ENCODE assay signal across 1 cellular context in the genomic region with DNA sequence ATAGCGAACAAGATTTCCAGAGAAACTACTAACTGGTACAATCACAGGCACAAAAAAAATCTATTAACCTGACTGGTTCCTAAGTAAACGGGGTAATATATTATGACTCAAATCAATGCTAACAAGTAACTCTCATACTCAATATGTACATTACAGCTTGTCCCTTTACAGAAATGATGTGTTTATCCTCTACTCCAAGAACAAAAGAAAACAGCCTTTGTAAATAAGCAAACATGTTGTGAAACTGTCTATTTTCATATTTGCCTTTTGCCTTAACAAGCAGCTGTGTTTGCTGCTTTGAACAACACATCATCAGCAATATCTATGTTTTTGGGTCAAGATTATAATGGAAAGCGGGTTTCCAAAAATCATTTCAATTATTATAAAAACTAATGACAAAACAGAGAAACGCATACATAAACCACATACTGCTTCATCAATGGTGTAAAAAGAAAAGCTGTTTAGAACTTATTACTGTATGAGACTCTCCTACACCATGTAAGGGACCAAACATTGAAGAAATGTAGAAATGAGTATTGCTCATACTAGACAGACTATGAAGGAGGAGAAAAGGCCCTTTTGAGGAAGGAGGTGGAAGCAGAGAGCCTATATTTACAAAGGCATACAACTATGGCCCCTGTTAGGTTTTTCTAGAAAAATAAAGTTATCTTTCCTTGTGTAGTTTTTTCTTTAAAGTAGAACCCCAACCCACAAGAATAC.
A peak's percentile ranks its signal among the peaks of the same experiment; 100 is the strongest.
TF ChIP-seq lines count a peak whose summit lies in the region.

No MANE protein-coding gene starts in this region.

TF ChIP-seq in HepG2, 621 proteins besides CTCF, POLR2A, EP300 and RAD21 (continued from another document and continues in another):
- TF ChIP-seq, protein P1, sequence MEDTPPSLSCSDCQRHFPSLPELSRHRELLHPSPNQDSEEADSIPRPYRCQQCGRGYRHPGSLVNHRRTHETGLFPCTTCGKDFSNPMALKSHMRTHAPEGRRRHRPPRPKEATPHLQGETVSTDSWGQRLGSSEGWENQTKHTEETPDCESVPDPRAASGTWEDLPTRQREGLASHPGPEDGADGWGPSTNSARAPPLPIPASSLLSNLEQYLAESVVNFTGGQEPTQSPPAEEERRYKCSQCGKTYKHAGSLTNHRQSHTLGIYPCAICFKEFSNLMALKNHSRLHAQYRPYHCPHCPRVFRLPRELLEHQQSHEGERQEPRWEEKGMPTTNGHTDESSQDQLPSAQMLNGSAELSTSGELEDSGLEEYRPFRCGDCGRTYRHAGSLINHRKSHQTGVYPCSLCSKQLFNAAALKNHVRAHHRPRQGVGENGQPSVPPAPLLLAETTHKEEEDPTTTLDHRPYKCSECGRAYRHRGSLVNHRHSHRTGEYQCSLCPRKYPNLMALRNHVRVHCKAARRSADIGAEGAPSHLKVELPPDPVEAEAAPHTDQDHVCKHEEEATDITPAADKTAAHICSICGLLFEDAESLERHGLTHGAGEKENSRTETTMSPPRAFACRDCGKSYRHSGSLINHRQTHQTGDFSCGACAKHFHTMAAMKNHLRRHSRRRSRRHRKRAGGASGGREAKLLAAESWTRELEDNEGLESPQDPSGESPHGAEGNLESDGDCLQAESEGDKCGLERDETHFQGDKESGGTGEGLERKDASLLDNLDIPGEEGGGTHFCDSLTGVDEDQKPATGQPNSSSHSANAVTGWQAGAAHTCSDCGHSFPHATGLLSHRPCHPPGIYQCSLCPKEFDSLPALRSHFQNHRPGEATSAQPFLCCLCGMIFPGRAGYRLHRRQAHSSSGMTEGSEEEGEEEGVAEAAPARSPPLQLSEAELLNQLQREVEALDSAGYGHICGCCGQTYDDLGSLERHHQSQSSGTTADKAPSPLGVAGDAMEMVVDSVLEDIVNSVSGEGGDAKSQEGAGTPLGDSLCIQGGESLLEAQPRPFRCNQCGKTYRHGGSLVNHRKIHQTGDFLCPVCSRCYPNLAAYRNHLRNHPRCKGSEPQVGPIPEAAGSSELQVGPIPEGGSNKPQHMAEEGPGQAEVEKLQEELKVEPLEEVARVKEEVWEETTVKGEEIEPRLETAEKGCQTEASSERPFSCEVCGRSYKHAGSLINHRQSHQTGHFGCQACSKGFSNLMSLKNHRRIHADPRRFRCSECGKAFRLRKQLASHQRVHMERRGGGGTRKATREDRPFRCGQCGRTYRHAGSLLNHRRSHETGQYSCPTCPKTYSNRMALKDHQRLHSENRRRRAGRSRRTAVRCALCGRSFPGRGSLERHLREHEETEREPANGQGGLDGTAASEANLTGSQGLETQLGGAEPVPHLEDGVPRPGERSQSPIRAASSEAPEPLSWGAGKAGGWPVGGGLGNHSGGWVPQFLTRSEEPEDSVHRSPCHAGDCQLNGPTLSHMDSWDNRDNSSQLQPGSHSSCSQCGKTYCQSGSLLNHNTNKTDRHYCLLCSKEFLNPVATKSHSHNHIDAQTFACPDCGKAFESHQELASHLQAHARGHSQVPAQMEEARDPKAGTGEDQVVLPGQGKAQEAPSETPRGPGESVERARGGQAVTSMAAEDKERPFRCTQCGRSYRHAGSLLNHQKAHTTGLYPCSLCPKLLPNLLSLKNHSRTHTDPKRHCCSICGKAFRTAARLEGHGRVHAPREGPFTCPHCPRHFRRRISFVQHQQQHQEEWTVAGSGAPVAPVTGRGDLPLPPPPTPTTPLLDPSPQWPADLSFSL (CRISPR knock-in tag; IDR thresholded peaks at IDR 0.05), result no peak
- TF ChIP-seq ATF7-NPFF (CRISPR knock-in tag; IDR thresholded peaks at IDR 0.05; ENCODE audit: low read depth) (no peak), FOXA1 (IDR thresholded peaks at IDR 0.05) (peak; percentile 97), FOXA1 (CRISPR knock-in tag; IDR thresholded peaks at IDR 0.05) (peak; percentile 58), STAT5B (CRISPR knock-in tag; IDR thresholded peaks at IDR 0.05) (no peak), ZNF326 (CRISPR knock-in tag; IDR thresholded peaks at IDR 0.05; ENCODE audit: borderline replicate concordance) (no peak), AKAP8 (CRISPR knock-in tag; IDR thresholded peaks at IDR 0.05) (no peak), NR2C2 (CRISPR knock-in tag; IDR thresholded peaks at IDR 0.05; ENCODE audit: borderline replicate concordance) (no peak), ZSCAN25 (CRISPR knock-in tag; IDR thresholded peaks at IDR 0.05) (no peak), HMG20B (CRISPR knock-in tag; conservative IDR thresholded peaks at IDR 0.05) (0 out of 2 replicates have a peak, but pooled peaks have one; percentile 21), ZNF292 (CRISPR knock-in tag; IDR thresholded peaks at IDR 0.05; ENCODE audit: borderline replicate concordance, low read depth) (no peak), ZNF75D (CRISPR knock-in tag; IDR thresholded peaks at IDR 0.05; ENCODE audit: borderline replicate concordance) (no peak), ZNF547 (CRISPR knock-in tag; IDR thresholded peaks at IDR 0.05) (no peak), ZFP36L1 (CRISPR knock-in tag; IDR thresholded peaks at IDR 0.05) (no peak), ZNF891 (CRISPR knock-in tag; IDR thresholded peaks at IDR 0.05) (no peak), GFI1 (CRISPR knock-in tag; IDR thresholded peaks at IDR 0.05; ENCODE audit: borderline replicate concordance) (peak; percentile 72; the same call in 1 of the 2 replicates), MAFK (conservative IDR thresholded peaks at IDR 0.05 in 1 of 2, IDR thresholded peaks at IDR 0.05 in 1 of 2; ENCODE audit: low read length in 2 of 2) (peak in 1 of 2 experiments; percentile 33; a peak in 1 of 4 replicates), RARA (CRISPR knock-in tag; IDR thresholded peaks at IDR 0.05) (peak; percentile 77), ZNF878 (CRISPR knock-in tag; IDR thresholded peaks at IDR 0.05) (no peak), CEBPB (IDR thresholded peaks at IDR 0.05; ENCODE audit: borderline replicate concordance, low read depth, low read length) (0 out of 2 replicates have a peak, but pooled peaks have one; percentile 16), ZNF557 (CRISPR knock-in tag; IDR thresholded peaks at IDR 0.05) (no peak), AGO2 (optimal IDR thresholded peaks at IDR 0.05; ENCODE audit: low read depth, low read length) (no peak), THAP11 (CRISPR knock-in tag; IDR thresholded peaks at IDR 0.05) (peak; percentile 47), PCBP1 (IDR thresholded peaks at IDR 0.05; ENCODE audit: borderline replicate concordance, low read depth, low read length) (no peak), MIER3 (CRISPR knock-in tag; IDR thresholded peaks at IDR 0.05; ENCODE audit: borderline replicate concordance) (no peak), ZNF317 (CRISPR knock-in tag; IDR thresholded peaks at IDR 0.05) (no peak), ZFP41 (CRISPR knock-in tag; IDR thresholded peaks at IDR 0.05; ENCODE audit: borderline replicate concordance) (no peak)
- TF ChIP-seq, protein P2, sequence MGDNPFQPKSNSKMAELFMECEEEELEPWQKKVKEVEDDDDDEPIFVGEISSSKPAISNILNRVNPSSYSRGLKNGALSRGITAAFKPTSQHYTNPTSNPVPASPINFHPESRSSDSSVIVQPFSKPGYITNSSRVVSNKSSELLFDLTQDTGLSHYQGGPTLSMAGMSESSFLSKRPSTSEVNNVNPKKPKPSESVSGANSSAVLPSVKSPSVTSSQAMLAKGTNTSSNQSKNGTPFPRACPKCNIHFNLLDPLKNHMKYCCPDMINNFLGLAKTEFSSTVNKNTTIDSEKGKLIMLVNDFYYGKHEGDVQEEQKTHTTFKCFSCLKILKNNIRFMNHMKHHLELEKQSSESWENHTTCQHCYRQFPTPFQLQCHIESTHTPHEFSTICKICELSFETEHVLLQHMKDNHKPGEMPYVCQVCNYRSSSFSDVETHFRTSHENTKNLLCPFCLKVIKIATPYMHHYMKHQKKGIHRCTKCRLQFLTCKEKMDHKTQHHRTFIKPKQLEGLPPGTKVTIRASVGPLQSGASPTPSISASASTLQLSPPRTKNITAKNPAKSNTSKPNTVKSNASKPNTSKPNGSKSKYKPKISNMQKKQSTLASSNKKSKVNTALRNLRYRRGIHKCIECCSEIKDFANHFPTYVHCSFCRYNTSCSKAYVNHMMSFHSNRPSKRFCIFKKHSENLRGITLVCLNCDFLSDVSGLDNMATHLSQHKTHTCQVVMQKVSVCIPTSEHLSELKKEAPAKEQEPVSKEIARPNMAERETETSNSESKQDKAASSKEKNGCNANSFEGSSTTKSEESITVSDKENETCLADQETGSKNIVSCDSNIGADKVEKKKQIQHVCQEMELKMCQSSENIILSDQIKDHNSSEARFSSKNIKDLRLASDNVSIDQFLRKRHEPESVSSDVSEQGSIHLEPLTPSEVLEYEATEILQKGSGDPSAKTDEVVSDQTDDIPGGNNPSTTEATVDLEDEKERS (CRISPR knock-in tag; IDR thresholded peaks at IDR 0.05), result no peak
- TF ChIP-seq, protein P3, sequence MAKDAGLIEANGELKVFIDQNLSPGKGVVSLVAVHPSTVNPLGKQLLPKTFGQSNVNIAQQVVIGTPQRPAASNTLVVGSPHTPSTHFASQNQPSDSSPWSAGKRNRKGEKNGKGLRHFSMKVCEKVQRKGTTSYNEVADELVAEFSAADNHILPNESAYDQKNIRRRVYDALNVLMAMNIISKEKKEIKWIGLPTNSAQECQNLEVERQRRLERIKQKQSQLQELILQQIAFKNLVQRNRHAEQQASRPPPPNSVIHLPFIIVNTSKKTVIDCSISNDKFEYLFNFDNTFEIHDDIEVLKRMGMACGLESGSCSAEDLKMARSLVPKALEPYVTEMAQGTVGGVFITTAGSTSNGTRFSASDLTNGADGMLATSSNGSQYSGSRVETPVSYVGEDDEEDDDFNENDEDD (CRISPR knock-in tag; IDR thresholded peaks at IDR 0.05; ENCODE audit: borderline replicate concordance), result no peak
- TF ChIP-seq, protein P4, sequence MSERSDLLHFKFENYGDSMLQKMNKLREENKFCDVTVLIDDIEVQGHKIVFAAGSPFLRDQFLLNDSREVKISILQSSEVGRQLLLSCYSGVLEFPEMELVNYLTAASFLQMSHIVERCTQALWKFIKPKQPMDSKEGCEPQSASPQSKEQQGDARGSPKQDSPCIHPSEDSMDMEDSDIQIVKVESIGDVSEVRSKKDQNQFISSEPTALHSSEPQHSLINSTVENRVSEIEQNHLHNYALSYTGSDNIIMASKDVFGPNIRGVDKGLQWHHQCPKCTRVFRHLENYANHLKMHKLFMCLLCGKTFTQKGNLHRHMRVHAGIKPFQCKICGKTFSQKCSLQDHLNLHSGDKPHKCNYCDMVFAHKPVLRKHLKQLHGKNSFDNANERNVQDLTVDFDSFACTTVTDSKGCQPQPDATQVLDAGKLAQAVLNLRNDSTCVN (CRISPR knock-in tag; IDR thresholded peaks at IDR 0.05; ENCODE audit: borderline replicate concordance), result no peak
- TF ChIP-seq, protein P5, sequence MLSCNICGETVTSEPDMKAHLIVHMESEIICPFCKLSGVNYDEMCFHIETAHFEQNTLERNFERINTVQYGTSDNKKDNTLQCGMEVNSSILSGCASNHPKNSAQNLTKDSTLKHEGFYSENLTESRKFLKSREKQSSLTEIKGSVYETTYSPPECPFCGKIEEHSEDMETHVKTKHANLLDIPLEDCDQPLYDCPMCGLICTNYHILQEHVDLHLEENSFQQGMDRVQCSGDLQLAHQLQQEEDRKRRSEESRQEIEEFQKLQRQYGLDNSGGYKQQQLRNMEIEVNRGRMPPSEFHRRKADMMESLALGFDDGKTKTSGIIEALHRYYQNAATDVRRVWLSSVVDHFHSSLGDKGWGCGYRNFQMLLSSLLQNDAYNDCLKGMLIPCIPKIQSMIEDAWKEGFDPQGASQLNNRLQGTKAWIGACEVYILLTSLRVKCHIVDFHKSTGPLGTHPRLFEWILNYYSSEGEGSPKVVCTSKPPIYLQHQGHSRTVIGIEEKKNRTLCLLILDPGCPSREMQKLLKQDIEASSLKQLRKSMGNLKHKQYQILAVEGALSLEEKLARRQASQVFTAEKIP (CRISPR knock-in tag; IDR thresholded peaks at IDR 0.05; ENCODE audit: borderline replicate concordance), result no peak
- TF ChIP-seq, protein P6, sequence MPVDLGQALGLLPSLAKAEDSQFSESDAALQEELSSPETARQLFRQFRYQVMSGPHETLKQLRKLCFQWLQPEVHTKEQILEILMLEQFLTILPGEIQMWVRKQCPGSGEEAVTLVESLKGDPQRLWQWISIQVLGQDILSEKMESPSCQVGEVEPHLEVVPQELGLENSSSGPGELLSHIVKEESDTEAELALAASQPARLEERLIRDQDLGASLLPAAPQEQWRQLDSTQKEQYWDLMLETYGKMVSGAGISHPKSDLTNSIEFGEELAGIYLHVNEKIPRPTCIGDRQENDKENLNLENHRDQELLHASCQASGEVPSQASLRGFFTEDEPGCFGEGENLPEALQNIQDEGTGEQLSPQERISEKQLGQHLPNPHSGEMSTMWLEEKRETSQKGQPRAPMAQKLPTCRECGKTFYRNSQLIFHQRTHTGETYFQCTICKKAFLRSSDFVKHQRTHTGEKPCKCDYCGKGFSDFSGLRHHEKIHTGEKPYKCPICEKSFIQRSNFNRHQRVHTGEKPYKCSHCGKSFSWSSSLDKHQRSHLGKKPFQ (CRISPR knock-in tag; IDR thresholded peaks at IDR 0.05; ENCODE audit: insufficient replicate concordance), result no peak
- TF ChIP-seq, protein P7, sequence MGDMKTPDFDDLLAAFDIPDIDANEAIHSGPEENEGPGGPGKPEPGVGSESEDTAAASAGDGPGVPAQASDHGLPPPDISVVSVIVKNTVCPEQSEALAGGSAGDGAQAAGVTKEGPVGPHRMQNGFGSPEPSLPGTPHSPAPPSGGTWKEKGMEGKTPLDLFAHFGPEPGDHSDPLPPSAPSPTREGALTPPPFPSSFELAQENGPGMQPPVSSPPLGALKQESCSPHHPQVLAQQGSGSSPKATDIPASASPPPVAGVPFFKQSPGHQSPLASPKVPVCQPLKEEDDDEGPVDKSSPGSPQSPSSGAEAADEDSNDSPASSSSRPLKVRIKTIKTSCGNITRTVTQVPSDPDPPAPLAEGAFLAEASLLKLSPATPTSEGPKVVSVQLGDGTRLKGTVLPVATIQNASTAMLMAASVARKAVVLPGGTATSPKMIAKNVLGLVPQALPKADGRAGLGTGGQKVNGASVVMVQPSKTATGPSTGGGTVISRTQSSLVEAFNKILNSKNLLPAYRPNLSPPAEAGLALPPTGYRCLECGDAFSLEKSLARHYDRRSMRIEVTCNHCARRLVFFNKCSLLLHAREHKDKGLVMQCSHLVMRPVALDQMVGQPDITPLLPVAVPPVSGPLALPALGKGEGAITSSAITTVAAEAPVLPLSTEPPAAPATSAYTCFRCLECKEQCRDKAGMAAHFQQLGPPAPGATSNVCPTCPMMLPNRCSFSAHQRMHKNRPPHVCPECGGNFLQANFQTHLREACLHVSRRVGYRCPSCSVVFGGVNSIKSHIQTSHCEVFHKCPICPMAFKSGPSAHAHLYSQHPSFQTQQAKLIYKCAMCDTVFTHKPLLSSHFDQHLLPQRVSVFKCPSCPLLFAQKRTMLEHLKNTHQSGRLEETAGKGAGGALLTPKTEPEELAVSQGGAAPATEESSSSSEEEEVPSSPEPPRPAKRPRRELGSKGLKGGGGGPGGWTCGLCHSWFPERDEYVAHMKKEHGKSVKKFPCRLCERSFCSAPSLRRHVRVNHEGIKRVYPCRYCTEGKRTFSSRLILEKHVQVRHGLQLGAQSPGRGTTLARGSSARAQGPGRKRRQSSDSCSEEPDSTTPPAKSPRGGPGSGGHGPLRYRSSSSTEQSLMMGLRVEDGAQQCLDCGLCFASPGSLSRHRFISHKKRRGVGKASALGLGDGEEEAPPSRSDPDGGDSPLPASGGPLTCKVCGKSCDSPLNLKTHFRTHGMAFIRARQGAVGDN (CRISPR knock-in tag; IDR thresholded peaks at IDR 0.05), result no peak
- TF ChIP-seq, protein P8, sequence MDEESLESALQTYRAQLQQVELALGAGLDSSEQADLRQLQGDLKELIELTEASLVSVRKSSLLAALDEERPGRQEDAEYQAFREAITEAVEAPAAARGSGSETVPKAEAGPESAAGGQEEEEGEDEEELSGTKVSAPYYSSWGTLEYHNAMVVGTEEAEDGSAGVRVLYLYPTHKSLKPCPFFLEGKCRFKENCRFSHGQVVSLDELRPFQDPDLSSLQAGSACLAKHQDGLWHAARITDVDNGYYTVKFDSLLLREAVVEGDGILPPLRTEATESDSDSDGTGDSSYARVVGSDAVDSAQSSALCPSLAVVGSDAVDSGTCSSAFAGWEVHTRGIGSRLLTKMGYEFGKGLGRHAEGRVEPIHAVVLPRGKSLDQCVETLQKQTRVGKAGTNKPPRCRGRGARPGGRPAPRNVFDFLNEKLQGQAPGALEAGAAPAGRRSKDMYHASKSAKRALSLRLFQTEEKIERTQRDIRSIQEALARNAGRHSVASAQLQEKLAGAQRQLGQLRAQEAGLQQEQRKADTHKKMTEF (CRISPR knock-in tag; IDR thresholded peaks at IDR 0.05), result peak; percentile 27; the same call in 1 of the 2 replicates
